ENCODE assay signal across 12 cellular contexts in the genomic region with DNA sequence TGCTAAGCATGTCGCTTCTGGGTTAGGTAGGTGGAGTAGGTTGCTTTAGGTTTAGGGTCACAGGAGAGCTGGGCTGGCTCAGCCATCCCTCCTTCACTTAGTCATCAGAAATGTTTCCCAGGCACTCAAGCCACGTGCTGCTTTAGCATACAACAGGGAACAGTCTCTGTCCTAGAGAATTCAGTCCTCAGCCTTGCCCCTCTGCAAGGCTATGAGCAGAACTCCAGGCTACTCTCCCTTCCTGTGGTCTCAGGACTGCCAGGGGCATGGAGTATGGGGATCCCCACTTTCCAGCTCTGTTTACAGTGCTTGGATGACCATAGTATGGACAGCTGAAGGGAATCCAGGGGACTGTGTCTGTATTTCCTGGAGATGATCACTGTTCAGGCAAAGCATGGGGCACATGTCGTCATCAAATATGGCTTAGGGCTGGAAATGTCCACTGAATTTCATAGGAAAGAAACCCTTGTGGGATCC. TPM values are rescaled to one million over a fixed set of nuclear protein-coding genes. Genes with fewer than 3 reads are reported as not detected.
DNase-seq lines count a peak whose midpoint lies in the region; ATAC-seq and FAIRE-seq lines count a peak whose summit lies in the region.
"Had no signal": no experiment of that assay in that cellular context is flagged by ENCODE, and none has a peak within 500 bp of the region (broad histone marks: within the 10 kb centered on the region; RNA-seq: fewer than 3 reads in every experiment).

No MANE protein-coding gene starts in this region.

- H3K9me3 ChIP-seq in skeletal muscle satellite cell (replicated peaks; ENCODE audit: low read length) = no peaks in the 10 kb centered on the region
- H3K9me3 ChIP-seq: prostate gland had no signal

- H3K27me3 ChIP-seq in skeletal muscle satellite cell (ENCODE audit: control insufficient read depth, insufficient read depth, low read length) = peaks cover 4% of the 10 kb centered on the region

- H3K9ac ChIP-seq in skeletal muscle satellite cell (ENCODE audit: low read depth, low read length) = no peak overlapping the region

- no peaks in the 10 kb centered on the region for H3K36me3 ChIP-seq in skeletal muscle satellite cell (ENCODE audit: insufficient read depth, low read length)
- H3K36me3 ChIP-seq: prostate gland had no signal

- no peak for ATAC-seq in GM21723 (IDR thresholded peaks at IDR 0.05; ENCODE audit: unreplicated experiment)
- ATAC-seq: effector memory CD8-positive, alpha-beta T cell had no signal

- H3K4me2 ChIP-seq in skeletal muscle satellite cell (ENCODE audit: low read length) = peak overlapping the region; percentile 42

- DNase-seq in H4 (ENCODE audit: low spot score) (peak; percentile 67), RCC 7860 (ENCODE audit: low spot score) (peak; percentile 87), fibroblast of gingiva (ENCODE audit: low read depth) (peak; percentile 28), ecto neural progenitor cell (ENCODE audit: low spot score) (no peak)
- no peak for DNase-seq in activated CD4-positive, CD25-positive, alpha-beta regulatory T cell (lab: John Stamatoyannopoulos, UW)
- DNase-seq: effector memory CD8-positive, alpha-beta T cell; Karpas-422; kidney; NCI-H82 had no signal

- peaks cover 45% of the 10 kb centered on the region for H3K4me1 ChIP-seq in skeletal muscle satellite cell (ENCODE audit: control insufficient read depth, insufficient read depth, low read length)
- H3K4me1 ChIP-seq: prostate gland had no signal

- FAIRE-seq in RCC 7860 (lab: Jason Lieb, UNC) = peak; percentile 77
- FAIRE-seq: kidney had no signal

- H3K4me3 ChIP-seq in skeletal muscle satellite cell (ENCODE audit: low read length) = no peak overlapping the region
- H3K4me3 ChIP-seq: prostate gland had no signal

RNA-seq across cellular contexts. Expression of a gene that starts 7.5 kb away (rescaled TPM):
- 1.1 and 1.3 TPM in 2 replicates for total RNA-seq in H4 (2014; rRNA removed; shearing (Covaris generic))
- 0.87 and 1.0 TPM in 2 replicates for total RNA-seq in skeletal muscle satellite cell (2012; rRNA removed)

Comparison
In these comparisons a context has a peak if more than half of its experiments do, and no peak if none do; other contexts are left out.
1. DNase-seq: peak in H4 (single experiment), RCC 7860 (single experiment) and fibroblast of gingiva (single experiment); none in activated CD4-positive, CD25-positive, alpha-beta regulatory T cell (0 of 4) and ecto neural progenitor cell (single experiment).